1 cellular context compared by ENCODE assay signal in genomic region chr2:95106081-95106480, GRCh38.
A peak's percentile ranks its signal among the peaks of the same experiment; 100 is the strongest.
TF ChIP-seq lines count a peak whose summit lies in the region.

No MANE protein-coding gene starts in this region.

TF ChIP-seq in HepG2, 621 proteins besides CTCF, POLR2A, EP300 and RAD21:
- TF ChIP-seq CEBPB (IDR thresholded peaks at IDR 0.05; ENCODE audit: borderline replicate concordance, low read depth, low read length): 0 out of 2 replicates have a peak, but pooled peaks have one; percentile 8
- no peak for TF ChIP-seq ZFY (CRISPR knock-in tag; IDR thresholded peaks at IDR 0.05)
- TF ChIP-seq TAF1 (CRISPR knock-in tag; IDR thresholded peaks at IDR 0.05): no peak
TF ChIP-seq in HepG2: peak in this region for 1.
